22 cellular contexts compared by ENCODE assay signal in the genomic region with DNA sequence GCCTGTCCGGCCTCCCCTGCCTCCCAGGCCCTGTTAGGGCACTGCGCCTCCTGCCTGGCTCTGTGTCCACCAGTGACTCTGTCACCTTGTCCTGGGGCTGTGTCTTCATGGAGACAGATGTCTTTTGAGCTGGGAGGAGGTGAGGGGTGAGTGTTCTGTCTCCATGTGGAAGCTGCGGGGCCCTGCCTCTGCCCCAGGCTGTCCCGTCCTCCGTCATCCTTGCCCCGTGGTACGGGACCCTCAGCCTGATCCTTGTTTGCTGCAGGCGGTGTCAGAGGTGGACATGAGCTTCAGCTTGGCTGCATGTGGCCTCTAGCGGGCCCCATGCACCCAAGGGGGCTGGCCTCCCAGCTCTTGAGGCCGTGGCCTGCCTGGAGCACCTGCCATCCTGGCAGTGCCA.
A peak's percentile ranks its signal among the peaks of the same experiment; 100 is the strongest.
DNase-seq lines count a peak whose midpoint lies in the region; ATAC-seq and TF ChIP-seq lines count a peak whose summit lies in the region.
"Had no signal": no experiment of that assay in that cellular context is flagged by ENCODE, and none has a peak within 500 bp of the region (broad histone marks: within the 10 kb centered on the region; RNA-seq: fewer than 3 reads in every experiment).

No MANE protein-coding gene starts in this region.

- peak; percentile 70 for DNase-seq in H7
- DNase-seq in RWPE2 (ENCODE audit: low spot score): peak; percentile 36
- DNase-seq in glutamatergic neuron: peak; percentile 25
- DNase-seq in foreskin keratinocyte: no peak
- DNase-seq: CD4-positive, alpha-beta memory T cell; DMS 273 treated with DMSO at 0.1 percent for 48 hours; DMS79 treated with DMSO at 0.1 percent for 48 hours; Karpas-422; MV-4-11; NCI-H1105 treated with DMSO at 0.1 percent for 48 hours; NCI-H2081; NCI-H2171; NCI-H524 treated with DMSO at 0.1 percent for 48 hours; PC-3; SIG-M5 had no signal

- H3K4me3 ChIP-seq in H7 (ENCODE audit: insufficient read depth, low read depth, low read length) (no peak overlapping the region), RWPE2 (ENCODE audit: severe bottlenecking) (no peak overlapping the region)
- H3K4me3 ChIP-seq: BLaER1 treated with 17β-estradiol and CSF1 and Interleukin-3, amounts not matched to agents 10 nM and 100 nM; GM12878 had no signal

- H3K27me3 ChIP-seq in H7 (ENCODE audit: control insufficient read depth, insufficient read depth, low read length): no peaks in the 10 kb centered on the region
- no peaks in the 10 kb centered on the region for H3K27me3 ChIP-seq in RWPE2 (ENCODE audit: insufficient read depth, poor library complexity, severe bottlenecking)
- H3K27me3 ChIP-seq in foreskin keratinocyte: no peaks in the 10 kb centered on the region
- H3K27me3 ChIP-seq: BLaER1 treated with 17β-estradiol and CSF1 and Interleukin-3, amounts not matched to agents 10 nM and 100 nM had no signal

- H3K9me3 Mint-ChIP-seq in glutamatergic neuron (ENCODE audit: unreplicated experiment): peaks cover 30% of the 10 kb centered on the region
- no peaks in the 10 kb centered on the region for H3K9me3 Mint-ChIP-seq in stimulated activated memory B cell treated with anti-CD40 and anti-IgM and Interleukin-4, amounts not matched to agents 10 μg/mL and 1 μg/mL and 100 μg/mL, for 72 hours

- ATAC-seq in RWPE2 (ENCODE audit: low read depth) (no peak), foreskin keratinocyte (no peak), HG03442 (IDR thresholded peaks at IDR 0.05; ENCODE audit: unreplicated experiment) (no peak), HG03342 (IDR thresholded peaks at IDR 0.05; ENCODE audit: unreplicated experiment) (no peak)
- no peak for ATAC-seq in stimulated activated memory B cell treated with anti-CD40 and anti-IgM and Interleukin-4, amounts not matched to agents 10 μg/mL and 1 μg/mL and 100 μg/mL, for 72 hours
- ATAC-seq: GM12878, HCT116, PC-3 had no signal

- H3K36me3 Mint-ChIP-seq in glutamatergic neuron (ENCODE audit: unreplicated experiment): peaks cover 4% of the 10 kb centered on the region
- H3K36me3 Mint-ChIP-seq in stimulated activated memory B cell treated with anti-CD40 and anti-IgM and Interleukin-4, amounts not matched to agents 10 μg/mL and 1 μg/mL and 100 μg/mL, for 72 hours: peaks cover 40% of the 10 kb centered on the region

- H3K27ac ChIP-seq in RWPE2 (ENCODE audit: poor library complexity, severe bottlenecking) (no peak overlapping the region), foreskin keratinocyte (no peak overlapping the region)
- H3K27ac ChIP-seq: BLaER1 treated with 17β-estradiol and CSF1 and Interleukin-3, amounts not matched to agents 10 nM and 100 nM had no signal

- H3K27ac Mint-ChIP-seq in glutamatergic neuron (ENCODE audit: unreplicated experiment): peak overlapping the region; percentile 94
- peak overlapping the region; percentile 12 for H3K27ac Mint-ChIP-seq in stimulated activated memory B cell treated with anti-CD40 and anti-IgM and Interleukin-4, amounts not matched to agents 10 μg/mL and 1 μg/mL and 100 μg/mL, for 72 hours
- H3K27ac Mint-ChIP-seq: CD4-positive, alpha-beta memory T cell had no signal

- H3K36me3 ChIP-seq in H7 (replicated peaks; ENCODE audit: control insufficient read depth, insufficient read depth, low read length) (no peaks in the 10 kb centered on the region), RWPE2 (ENCODE audit: low read depth) (peaks cover 5% of the 10 kb centered on the region)

- H3K4me3 Mint-ChIP-seq in glutamatergic neuron (ENCODE audit: unreplicated experiment): peak overlapping the region; percentile 30
- H3K4me3 Mint-ChIP-seq in stimulated activated memory B cell treated with anti-CD40 and anti-IgM and Interleukin-4, amounts not matched to agents 10 μg/mL and 1 μg/mL and 100 μg/mL, for 72 hours: no peak overlapping the region
- H3K4me3 Mint-ChIP-seq: CD4-positive, alpha-beta memory T cell had no signal

- peaks cover 26% of the 10 kb centered on the region for H3K27me3 Mint-ChIP-seq in glutamatergic neuron (ENCODE audit: unreplicated experiment)
- no peaks in the 10 kb centered on the region for H3K27me3 Mint-ChIP-seq in stimulated activated memory B cell treated with anti-CD40 and anti-IgM and Interleukin-4, amounts not matched to agents 10 μg/mL and 1 μg/mL and 100 μg/mL, for 72 hours
- H3K27me3 Mint-ChIP-seq: CD4-positive, alpha-beta memory T cell had no signal

- TF ChIP-seq CTCF in RWPE2 (IDR thresholded peaks at IDR 0.05; ENCODE audit: poor library complexity, severe bottlenecking): no peak
- TF ChIP-seq CTCF in glutamatergic neuron (IDR thresholded peaks at IDR 0.05; ENCODE audit: partially characterized antibody, unreplicated experiment): no peak
- no peak for TF ChIP-seq CTCF in foreskin keratinocyte (conservative IDR thresholded peaks at IDR 0.05)

- H3K4me1 ChIP-seq in RWPE2 (ENCODE audit: insufficient read depth, poor library complexity, severe bottlenecking) (no peaks in the 10 kb centered on the region), foreskin keratinocyte (no peaks in the 10 kb centered on the region)
- H3K4me1 ChIP-seq: Caco-2 had no signal

- H3K9me3 ChIP-seq in RWPE2 (ENCODE audit: severe bottlenecking): no peaks in the 10 kb centered on the region
- H3K9me3 ChIP-seq: BLaER1 treated with 17β-estradiol and CSF1 and Interleukin-3, amounts not matched to agents 10 nM and 100 nM; Caco-2 had no signal

- H3K4me1 Mint-ChIP-seq in glutamatergic neuron (ENCODE audit: low read depth, unreplicated experiment): peaks cover 28% of the 10 kb centered on the region
- no peaks in the 10 kb centered on the region for H3K4me1 Mint-ChIP-seq in stimulated activated memory B cell treated with anti-CD40 and anti-IgM and Interleukin-4, amounts not matched to agents 10 μg/mL and 1 μg/mL and 100 μg/mL, for 72 hours

Comparison
In these comparisons a context has a peak if more than half of its experiments do, and no peak if none do; other contexts are left out.
1. DNase-seq: peak in H7 (single experiment), RWPE2 (single experiment) and glutamatergic neuron (single experiment); none in foreskin keratinocyte (0 of 2).